12 cellular contexts compared by ENCODE assay signal in the genomic region with DNA sequence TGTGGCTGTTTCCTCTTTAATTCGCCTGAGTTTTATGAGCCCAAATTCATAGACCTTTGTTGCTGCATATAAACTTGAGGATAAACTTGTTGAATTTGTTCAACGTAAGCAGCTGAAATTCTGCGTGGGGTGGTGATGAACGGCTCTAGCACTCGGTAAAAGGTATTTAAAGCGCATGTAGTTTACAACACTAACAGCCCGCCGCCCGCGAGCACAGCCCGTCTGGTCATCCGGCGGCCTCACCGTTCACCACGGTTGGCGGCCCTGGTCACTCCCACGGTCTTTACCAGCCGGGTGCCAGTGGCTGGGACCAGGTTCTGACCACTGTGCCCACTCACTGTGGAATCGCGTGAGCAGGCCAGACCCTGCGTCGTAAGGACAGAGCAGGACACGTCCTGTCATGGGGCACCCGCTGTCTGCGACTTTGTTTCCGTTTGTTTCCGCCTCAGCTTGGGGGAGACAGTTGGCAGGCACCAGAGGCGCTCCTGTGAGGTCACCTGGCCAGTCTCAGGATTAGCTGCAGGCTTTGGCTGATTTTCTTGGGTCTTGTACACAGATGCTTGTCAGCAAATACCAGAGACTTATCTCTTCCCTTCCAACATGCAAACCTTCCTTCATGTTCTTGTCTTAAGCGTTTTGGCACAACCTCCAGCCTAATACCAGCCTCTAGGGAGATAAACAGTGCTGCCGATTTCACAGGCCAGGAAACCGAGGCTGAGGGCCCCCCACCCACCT. TPM values are rescaled to one million over a fixed set of nuclear protein-coding genes. Genes with fewer than 3 reads are reported as not detected.
DNase-seq lines count a peak whose midpoint lies in the region; ATAC-seq and TF ChIP-seq lines count a peak whose summit lies in the region.
"Had no signal": no experiment of that assay in that cellular context is flagged by ENCODE, and none has a peak within 500 bp of the region (broad histone marks: within the 10 kb centered on the region; RNA-seq: fewer than 3 reads in every experiment).

No MANE protein-coding gene starts in this region.

- peak; percentile 83 for DNase-seq in LNCaP clone FGC (ENCODE audit: low read depth)
- DNase-seq in chondrocyte (ENCODE audit: low spot score), result peak; percentile 87
- peak; percentile 32 to 67 for DNase-seq in left lung
- DNase-seq in germinal center (ENCODE audit: low spot score), result no peak
- no peak for DNase-seq in stimulated activated CD4-positive, alpha-beta T cell treated with anti-CD3 and anti-CD28 coated beads, Interleukin-2, amount 100 ng/mL, for 24 hours
- DNase-seq in effector CD4-positive, alpha-beta T cell, result no peak
- DNase-seq: activated CD8-positive, alpha-beta memory T cell treated with anti-CD3 and anti-CD28 coated beads for 24 hours; NCI-H2029 treated with DMSO at 0.1 percent for 48 hours; occipital lobe; SIG-M5 had no signal

- H3K27me3 ChIP-seq in left lung, result no peaks in the 10 kb centered on the region

- H3K36me3 ChIP-seq in left lung, result peaks cover 0 to 55% of the 10 kb centered on the region in 2 donors

- H3K27me3 Mint-ChIP-seq in chondrocyte (ENCODE audit: low read depth), result no peaks in the 10 kb centered on the region

- intact Hi-C loops in left lung (cut with DNase I), result no loop called here

- H3K27ac Mint-ChIP-seq in chondrocyte (ENCODE audit: unreplicated experiment), result peak overlapping the region; percentile 86

- TF ChIP-seq CTCF in LNCaP clone FGC (IDR thresholded peaks at IDR 0.05; ENCODE audit: control insufficient read depth, extremely low read depth, insufficient read depth) (no peak), chondrocyte (IDR thresholded peaks at IDR 0.05) (no peak), left lung (IDR thresholded peaks at IDR 0.05) (no peak)

- H3K36me3 Mint-ChIP-seq in chondrocyte (ENCODE audit: low read depth), result peaks cover 4% of the 10 kb centered on the region

- H3K4me1 ChIP-seq in left lung, result peaks cover 42 to 60% of the 10 kb centered on the region in 2 donors

- no peaks in the 10 kb centered on the region for H3K9me3 Mint-ChIP-seq in chondrocyte (ENCODE audit: low read depth)

- ATAC-seq in left lung, result no peak
- no peak for ATAC-seq in HG03097 (IDR thresholded peaks at IDR 0.05; ENCODE audit: low FRiP score, unreplicated experiment)

- peak overlapping the region; percentile 47 for H3K4me3 ChIP-seq in LNCaP clone FGC (ENCODE audit: low read depth, low read length)
- no peak overlapping the region for H3K4me3 ChIP-seq in left lung
- no peak overlapping the region for H3K4me3 ChIP-seq in skin epidermis

- peaks cover 51% of the 10 kb centered on the region for H3K4me1 Mint-ChIP-seq in chondrocyte (ENCODE audit: low read depth)

- H3K4me3 Mint-ChIP-seq in chondrocyte (ENCODE audit: unreplicated experiment), result no peak overlapping the region

- H3K9me3 ChIP-seq in left lung, result no peaks in the 10 kb centered on the region

- peak overlapping the region; percentile 53 to 65 for H3K27ac ChIP-seq in left lung
- H3K27ac ChIP-seq in skin epidermis, result peak overlapping the region in 12 of 21 experiments; percentile 5 to 84 (median 49)

RNA-seq across cellular contexts. Expression of a gene that starts 36.8 kb away (rescaled TPM):
- total RNA-seq in chondrocyte (158 to 184 TPM (median 162 TPM) in 3 replicates), left lung (10 to 100 TPM; 66.0 to 94.2 TPM)

RNA-seq across cellular contexts. Expression of a gene that starts 39.8 kb away (rescaled TPM):
- total RNA-seq in chondrocyte (147 to 175 TPM (median 151 TPM) in 3 replicates), left lung (100 to 1,000 TPM; 146 to 167 TPM)

Comparison
In these comparisons a context has a peak if more than half of its experiments do, and no peak if none do; other contexts are left out.
1. DNase-seq: peak in LNCaP clone FGC (single experiment), chondrocyte (single experiment) and left lung (2 of 2); none in germinal center (single experiment), stimulated activated CD4-positive, alpha-beta T cell treated with anti-CD3 and anti-CD28 coated beads, Interleukin-2, amount 100 ng/mL, for 24 hours (0 of 2) and effector CD4-positive, alpha-beta T cell (single experiment).